ENCODE assay signal across 19 cellular contexts in genomic region chr16:65308506-65308905, GRCh38.
"Had no signal": no experiment of that assay in that cellular context is flagged by ENCODE, and none has a peak within 500 bp of the region (broad histone marks: within the 10 kb centered on the region; RNA-seq: fewer than 3 reads in every experiment).

No MANE protein-coding gene starts in this region.

- H3K27me3 Mint-ChIP-seq: naive thymus-derived CD4-positive, alpha-beta T cell had no signal

- H3K36me3 Mint-ChIP-seq: naive thymus-derived CD4-positive, alpha-beta T cell; stimulated activated effector memory CD8-positive, alpha-beta T cell treated with anti-CD3 and anti-CD28 coated beads, Interleukin-12 subunit alpha, Interleukin-12 subunit beta, amount 100 ng/mL, for 72 hours had no signal

- H3K27me3 ChIP-seq: esophagus squamous epithelium, foreskin keratinocyte, heart left ventricle, suprapubic skin, thyroid gland, upper lobe of left lung, uterus had no signal

- H3K36me3 ChIP-seq: esophagus squamous epithelium, heart left ventricle, prostate gland, suprapubic skin, thyroid gland, upper lobe of left lung, uterus had no signal

- H3K27ac ChIP-seq: epithelial cell of prostate, esophagus squamous epithelium, foreskin keratinocyte, heart left ventricle, parathyroid adenoma, prostate gland, suprapubic skin, thyroid gland, upper lobe of left lung, uterus had no signal

- H3K4me3 Mint-ChIP-seq: naive thymus-derived CD4-positive, alpha-beta T cell; nephron progenitor cell; stimulated activated effector memory CD8-positive, alpha-beta T cell treated with anti-CD3 and anti-CD28 coated beads, Interleukin-12 subunit alpha, Interleukin-12 subunit beta, amount 100 ng/mL, for 72 hours had no signal

- H3K4me3 ChIP-seq: esophagus squamous epithelium, heart left ventricle, prostate gland, suprapubic skin, thyroid gland, upper lobe of left lung, uterus had no signal

- H3K4me1 Mint-ChIP-seq: naive thymus-derived CD4-positive, alpha-beta T cell; stimulated activated effector memory CD8-positive, alpha-beta T cell treated with anti-CD3 and anti-CD28 coated beads, Interleukin-12 subunit alpha, Interleukin-12 subunit beta, amount 100 ng/mL, for 72 hours had no signal

- DNase-seq: effector memory CD4-positive, alpha-beta T cell; esophagus squamous epithelium; foreskin keratinocyte; heart left ventricle; hippocampal formation; mammary epithelial cell; naive thymus-derived CD4-positive, alpha-beta T cell; nephron progenitor cell; stimulated activated CD4-positive, alpha-beta T cell treated with anti-CD3 and anti-CD28 coated beads, Interleukin-4, amount 100 ng/mL, for 1 hour; stimulated activated CD8-positive, alpha-beta memory T cell treated with anti-CD3 and anti-CD28 coated beads, Interleukin-4, amount 100 ng/mL, for 48 hours; stimulated activated naive CD8-positive, alpha-beta T cell treated with anti-CD3 and anti-CD28 coated beads, Interleukin-15, Interleukin-2, amounts not matched to agents 100 U/mL and 50 U/mL, for 24 hours; thyroid gland; upper lobe of left lung; uterus had no signal

- ATAC-seq: foreskin keratinocyte; naive thymus-derived CD4-positive, alpha-beta T cell; stimulated activated effector memory CD8-positive, alpha-beta T cell treated with anti-CD3 and anti-CD28 coated beads, Interleukin-12 subunit alpha, Interleukin-12 subunit beta, amount 100 ng/mL, for 72 hours; stimulated activated naive CD8-positive, alpha-beta T cell treated with anti-CD3 and anti-CD28 coated beads, Interleukin-15, Interleukin-2, amounts not matched to agents 100 U/mL and 50 U/mL, for 24 hours had no signal

- H3K4me1 ChIP-seq: esophagus squamous epithelium, foreskin keratinocyte, prostate gland, suprapubic skin, thyroid gland, upper lobe of left lung, uterus had no signal

- H3K9me3 ChIP-seq: esophagus squamous epithelium, heart left ventricle, prostate gland, suprapubic skin, thyroid gland, upper lobe of left lung, uterus had no signal
